ENCODE assay signal across 8 cellular contexts in genomic region chr9:35731415-35732184, GRCh38. TPM values are rescaled to one million over a fixed set of nuclear protein-coding genes. Genes with fewer than 3 reads are reported as not detected.
DNase-seq lines count a peak whose midpoint lies in the region; ATAC-seq and TF ChIP-seq lines count a peak whose summit lies in the region.

No MANE protein-coding gene starts in this region.

- TF ChIP-seq POLR2A in esophagus muscularis mucosa (IDR thresholded peaks at IDR 0.05; ENCODE audit: low read depth): no peak

- peaks cover 25% of the 10 kb centered on the region for H3K4me1 ChIP-seq in SJCRH30
- peaks cover 63 to 80% (median 78%) of the 10 kb centered on the region in 4 donors for H3K4me1 ChIP-seq in esophagus muscularis mucosa
- H3K4me1 ChIP-seq in rectal smooth muscle tissue (ENCODE audit: control insufficient read depth, insufficient read depth, low read length): peaks cover 51% of the 10 kb centered on the region

- CTCF ChIA-PET in activated CD8-positive, alpha-beta memory T cell treated with anti-CD3 and anti-CD28 coated beads, Interleukin-2, amount 10 ng/mL, durations not matched to agents 7 days and 5 days (lab: Charles Lee): interaction anchor here (0.6 to 11.1 kb wide), 24 partner anchors 10 to 617 kb away, joined by 3 to 150 read pairs (median 6); partner anchors contain the start of genes ARHGEF39, CCDC107, GBA2 and HINT2

- H3K4me1 Mint-ChIP-seq in activated CD8-positive, alpha-beta memory T cell treated with anti-CD3 and anti-CD28 coated beads, Interleukin-2, amount 10 ng/mL, durations not matched to agents 7 days and 5 days: peaks cover 23% of the 10 kb centered on the region

- H3K27ac ChIP-seq in SJCRH30 (peak overlapping the region; percentile 38), esophagus muscularis mucosa (replicated peaks in 1 of 4) (peak overlapping the region; percentile 97 to 99 (median 99)), rectal smooth muscle tissue (ENCODE audit: low read depth, low read length) (peak overlapping the region; percentile 94)

- peak overlapping the region; percentile 85 for H3K9ac ChIP-seq in rectal smooth muscle tissue (ENCODE audit: low read length)

- no peak for TF ChIP-seq EP300 in esophagus muscularis mucosa (IDR thresholded peaks at IDR 0.05)

- DNase-seq in activated CD8-positive, alpha-beta memory T cell treated with anti-CD3 and anti-CD28 coated beads, Interleukin-2, amount 10 ng/mL, durations not matched to agents 7 days and 5 days: no peak
- DNase-seq in activated CD8-positive, alpha-beta memory T cell treated with anti-CD3 and anti-CD28 coated beads, Interleukin-2, amount 50 U/mL, for 4 hours: no peak
- DNase-seq in SJCRH30 (peak; percentile 34 to 40), esophagus muscularis mucosa (ENCODE audit: extremely low spot score) (no peak), AML-193 (lab: John Stamatoyannopoulos, UW) (no peak), amniotic stem cell (lab: John Stamatoyannopoulos, UW) (no peak)

- peak overlapping the region; percentile 87 for H3K27ac Mint-ChIP-seq in activated CD8-positive, alpha-beta memory T cell treated with anti-CD3 and anti-CD28 coated beads, Interleukin-2, amount 10 ng/mL, durations not matched to agents 7 days and 5 days

- peaks cover 25% of the 10 kb centered on the region for H3K36me3 ChIP-seq in SJCRH30
- H3K36me3 ChIP-seq in esophagus muscularis mucosa: peaks cover 17 to 27% (median 24%) of the 10 kb centered on the region in 4 donors
- peaks cover 16% of the 10 kb centered on the region for H3K36me3 ChIP-seq in rectal smooth muscle tissue (ENCODE audit: control insufficient read depth, insufficient read depth, low read length)

- H3K4me3 Mint-ChIP-seq in activated CD8-positive, alpha-beta memory T cell treated with anti-CD3 and anti-CD28 coated beads, Interleukin-2, amount 10 ng/mL, durations not matched to agents 7 days and 5 days: no peak overlapping the region

- intact Hi-C loops in esophagus muscularis mucosa (cut with DNase I): no loop called here

- H3K27me3 Mint-ChIP-seq in activated CD8-positive, alpha-beta memory T cell treated with anti-CD3 and anti-CD28 coated beads, Interleukin-2, amount 10 ng/mL, durations not matched to agents 7 days and 5 days: no peaks in the 10 kb centered on the region

- under 1% methylated on average over 17 of the region's 47 CpGs for WGBS in esophagus muscularis mucosa

- no peaks in the 10 kb centered on the region for H3K27me3 ChIP-seq in SJCRH30
- H3K27me3 ChIP-seq in esophagus muscularis mucosa: no peaks in the 10 kb centered on the region
- H3K27me3 ChIP-seq in rectal smooth muscle tissue (ENCODE audit: control insufficient read depth, insufficient read depth, low read length): no peaks in the 10 kb centered on the region

- H3K9me3 ChIP-seq in SJCRH30 (replicated peaks) (no peaks in the 10 kb centered on the region), esophagus muscularis mucosa (no peaks in the 10 kb centered on the region)

- no peak for TF ChIP-seq CTCF in esophagus muscularis mucosa (IDR thresholded peaks at IDR 0.05)

- peak; percentile 1 for ATAC-seq in activated CD8-positive, alpha-beta memory T cell treated with anti-CD3 and anti-CD28 coated beads, Interleukin-2, amount 10 ng/mL, durations not matched to agents 7 days and 5 days
- ATAC-seq in HG02840 (IDR thresholded peaks at IDR 0.05; ENCODE audit: low FRiP score, unreplicated experiment): no peak

- no peaks in the 10 kb centered on the region for H3K9me3 Mint-ChIP-seq in activated CD8-positive, alpha-beta memory T cell treated with anti-CD3 and anti-CD28 coated beads, Interleukin-2, amount 10 ng/mL, durations not matched to agents 7 days and 5 days (ENCODE audit: low read depth)

- H3K36me3 Mint-ChIP-seq in activated CD8-positive, alpha-beta memory T cell treated with anti-CD3 and anti-CD28 coated beads, Interleukin-2, amount 10 ng/mL, durations not matched to agents 7 days and 5 days: peaks cover 11% of the 10 kb centered on the region

- H3K4me3 ChIP-seq in SJCRH30 (peak overlapping the region; percentile 68), esophagus muscularis mucosa (peak overlapping the region; percentile 81 to 96 (median 86)), rectal smooth muscle tissue (ENCODE audit: low read length) (peak overlapping the region; percentile 66)

RNA-seq across cellular contexts. Expression of gene TLN1, which starts 0.4 kb away (rescaled TPM):
- total RNA-seq in activated CD8-positive, alpha-beta memory T cell treated with anti-CD3 and anti-CD28 coated beads, Interleukin-2, amount 10 ng/mL, durations not matched to agents 7 days and 5 days: 100 to 1,000 TPM; 372 to 374 TPM
- 65.0 and 70.4 TPM in 2 replicates for total RNA-seq in SJCRH30 (2014; rRNA removed; shearing (Covaris generic))
- 1,000 to 10,000 TPM in 3 of 4 donors, 100 to 1,000 TPM in 1; 934 to 1,435 (median 1,196) TPM for total RNA-seq in esophagus muscularis mucosa

RNA-seq across cellular contexts. Expression of gene CREB3, which starts 0.9 kb away (rescaled TPM):
- total RNA-seq in activated CD8-positive, alpha-beta memory T cell treated with anti-CD3 and anti-CD28 coated beads, Interleukin-2, amount 10 ng/mL, durations not matched to agents 7 days and 5 days: 10 to 100 TPM; 20.5 to 24.7 TPM
- total RNA-seq in SJCRH30 (2014; rRNA removed; shearing (Covaris generic)): 21.1 and 21.6 TPM in 2 replicates
- 10 to 100 TPM; 65.6 to 97.3 (median 85.4) TPM for total RNA-seq in esophagus muscularis mucosa

RNA-seq across cellular contexts. Expression of gene GBA2, which starts 17.4 kb away (rescaled TPM):
- total RNA-seq in activated CD8-positive, alpha-beta memory T cell treated with anti-CD3 and anti-CD28 coated beads, Interleukin-2, amount 10 ng/mL, durations not matched to agents 7 days and 5 days: 10 to 100 TPM; 57.7 to 58.8 TPM
- total RNA-seq in SJCRH30 (2014; rRNA removed; shearing (Covaris generic)): 34.4 and 37.1 TPM in 2 replicates
- total RNA-seq in esophagus muscularis mucosa: 10 to 100 TPM; 44.0 to 67.8 (median 55.5) TPM

RNA-seq across cellular contexts. Expression of gene RGP1, which starts 17.5 kb away (rescaled TPM):
- total RNA-seq in activated CD8-positive, alpha-beta memory T cell treated with anti-CD3 and anti-CD28 coated beads, Interleukin-2, amount 10 ng/mL, durations not matched to agents 7 days and 5 days: 10 to 100 TPM; 21.0 to 23.6 TPM
- 14.6 and 16.3 TPM in 2 replicates for total RNA-seq in SJCRH30 (2014; rRNA removed; shearing (Covaris generic))
- 10 to 100 TPM; 22.0 to 31.8 (median 26.8) TPM for total RNA-seq in esophagus muscularis mucosa

RNA-seq across cellular contexts. Expression of gene MSMP, which starts 22.5 kb away (rescaled TPM):
- total RNA-seq in activated CD8-positive, alpha-beta memory T cell treated with anti-CD3 and anti-CD28 coated beads, Interleukin-2, amount 10 ng/mL, durations not matched to agents 7 days and 5 days: not detected
- not detected in 2 replicates for total RNA-seq in SJCRH30 (2014; rRNA removed; shearing (Covaris generic))
- total RNA-seq in esophagus muscularis mucosa: 1 to 10 TPM in 1 of 4 donors, not detected in 3; 1.3 TPM

Comparison
In these comparisons a context has a peak if more than half of its experiments do, and no peak if none do; other contexts are left out.
1. DNase-seq: peak in SJCRH30 (2 of 2); none in activated CD8-positive, alpha-beta memory T cell treated with anti-CD3 and anti-CD28 coated beads, Interleukin-2, amount 10 ng/mL, durations not matched to agents 7 days and 5 days (single experiment), activated CD8-positive, alpha-beta memory T cell treated with anti-CD3 and anti-CD28 coated beads, Interleukin-2, amount 50 U/mL, for 4 hours (single experiment), esophagus muscularis mucosa (single experiment), AML-193 (0 of 2) and amniotic stem cell (single experiment).
2. H3K27ac ChIP-seq: peak in every context shown above with its lines; median percentile 99 in esophagus muscularis mucosa; 94 in rectal smooth muscle tissue; 38 in SJCRH30.
3. Peak in every context shown above with its lines, with median percentiles within 50 percentile points of each other: H3K4me3 ChIP-seq.